ENCODE assay signal across 19 cellular contexts in genomic region chrX:118548831-118549230, GRCh38.
"Had no signal": no experiment of that assay in that cellular context is flagged by ENCODE, and none has a peak within 500 bp of the region (broad histone marks: within the 10 kb centered on the region; RNA-seq: fewer than 3 reads in every experiment).

No MANE protein-coding gene starts in this region.

- H3K36me3 ChIP-seq: MG63 had no signal

- H3K4me3 ChIP-seq: MG63 had no signal

- H3K27me3 ChIP-seq: MG63 had no signal

- H3K9me3 ChIP-seq: MG63 had no signal

- DNase-seq: activated CD4-positive, alpha-beta T cell treated with anti-CD3 and anti-CD28 coated beads for 4 hours; activated CD8-positive, alpha-beta memory T cell treated with anti-CD3 and anti-CD28 coated beads, Interleukin-2, amount 50 U/mL, for 48 hours; activated CD8-positive, alpha-beta T cell treated with anti-CD3 and anti-CD28 coated beads, Interleukin-2, amount 10 ng/mL, durations not matched to agents 7 days and 5 days; activated naive CD4-positive, alpha-beta T cell treated with anti-CD3 and anti-CD28 coated beads, Interleukin-2, amount 50 U/mL, for 16 hours; activated naive CD8-positive, alpha-beta T cell treated with anti-CD3 and anti-CD28 coated beads, Interleukin-2, amount 50 U/mL, for 24 hours; activated T-cell treated with anti-CD3 and anti-CD28 coated beads, Interleukin-2, amount 50 U/mL, for 1 hour; amniotic stem cell; MG63; MV-4-11; NCI-H1092 treated with DMSO at 0.1 percent for 48 hours; NCI-H1436 treated with DMSO at 0.1 percent for 48 hours; NCI-H187; NCI-H2081; NCI-H2171; NCI-H226; NCI-H510A had no signal

- H3K27ac ChIP-seq: KMS-11 had no signal

- H3K9ac ChIP-seq: KMS-11 had no signal

- ATAC-seq: activated CD4-positive, CD25-positive, alpha-beta regulatory T cell treated with anti-CD3 and anti-CD28 coated beads, Interleukin-2, amount 50 U/mL, for 24 hours; activated CD8-positive, alpha-beta T cell treated with anti-CD3 and anti-CD28 coated beads, Interleukin-2, amount 10 ng/mL, durations not matched to agents 7 days and 5 days; activated naive CD8-positive, alpha-beta T cell treated with anti-CD3 and anti-CD28 coated beads, Interleukin-2, amount 50 U/mL, for 24 hours; Right ventricle myocardium inferior had no signal

- H3K4me2 ChIP-seq: KMS-11 had no signal
